Comparison of ENCODE assay signal across 21 cellular contexts in the genomic region with DNA sequence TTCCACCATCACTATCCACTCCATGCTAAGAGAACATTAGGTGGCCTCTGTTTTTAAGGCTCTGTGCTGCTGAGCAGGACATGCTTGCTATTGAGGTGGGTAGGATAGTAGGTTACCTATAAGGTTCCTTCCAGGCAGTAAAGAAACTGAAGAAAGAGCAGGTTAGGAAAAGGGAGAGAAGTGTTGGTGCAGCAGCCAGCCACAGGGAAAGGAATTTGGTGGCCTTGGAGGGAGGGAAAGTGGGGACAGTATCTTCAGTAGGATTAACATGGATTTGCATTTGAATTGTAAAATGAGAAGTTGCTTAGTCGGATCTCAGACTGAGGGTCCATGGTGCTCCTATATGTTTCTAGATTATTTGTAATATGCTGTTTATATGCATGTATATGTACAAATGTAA. TPM values are rescaled to one million over a fixed set of nuclear protein-coding genes. Genes with fewer than 3 reads are reported as not detected.
A peak's percentile ranks its signal among the peaks of the same experiment; 100 is the strongest.
DNase-seq lines count a peak whose midpoint lies in the region; ATAC-seq, FAIRE-seq and TF ChIP-seq lines count a peak whose summit lies in the region.
"Had no signal": no experiment of that assay in that cellular context is flagged by ENCODE, and none has a peak within 500 bp of the region (broad histone marks: within the 10 kb centered on the region; RNA-seq: fewer than 3 reads in every experiment).

No MANE protein-coding gene starts in this region.

- peak overlapping the region; percentile 21; the same call in 1 of the 2 replicates for H3K4me2 ChIP-seq in OCI-LY1 (ENCODE audit: low read length)
- no peak overlapping the region for H3K4me2 ChIP-seq in H1 (ENCODE audit: insufficient read depth in 1 of 2, low read depth in 2 of 2, low read length in 2 of 2)
- H3K4me2 ChIP-seq: SK-N-SH had no signal

- DNase-seq in activated T-cell treated with anti-CD3 and anti-CD28 coated beads, Interleukin-2, amount 50 U/mL, for 4 hours = no peak
- no peak for DNase-seq in activated T-cell treated with anti-CD3 and anti-CD28 coated beads for 4 hours
- DNase-seq in H1 (ENCODE audit: low read depth in 1 of 2, low spot score in 2 of 2) = no peak
- no peak for DNase-seq in stimulated activated effector memory CD8-positive, alpha-beta T cell treated with anti-CD3 and anti-CD28 coated beads, Interleukin-12 subunit alpha, Interleukin-12 subunit beta, amount 100 ng/mL, for 72 hours (ENCODE audit: low spot score in 2 of 2)
- no peak for DNase-seq in dermis blood vessel endothelial cell
- no peak for DNase-seq in MCF 10A (ENCODE audit: unreplicated experiment)
- DNase-seq in NK-92 (lab: John Stamatoyannopoulos, UW; ENCODE audit: unreplicated experiment) = no peak
- DNase-seq: ACHN; DND-41; effector CD8-positive, alpha-beta T cell; heart right ventricle; NCI-H1436; NCI-H2171 treated with DMSO at 0.1 percent for 48 hours; NCI-H748 treated with DMSO at 0.1 percent for 48 hours; SK-N-SH had no signal

- no peak overlapping the region for H3K18ac ChIP-seq in H1 (ENCODE audit: extremely low read depth, low read length)

- H3K4me3 Mint-ChIP-seq in activated T-cell treated with anti-CD3 and anti-CD28 coated beads, Interleukin-2, amount 50 U/mL, for 4 hours = peak overlapping the region; percentile 31
- peak overlapping the region; percentile 35 for H3K4me3 Mint-ChIP-seq in stimulated activated effector memory CD8-positive, alpha-beta T cell treated with anti-CD3 and anti-CD28 coated beads, Interleukin-12 subunit alpha, Interleukin-12 subunit beta, amount 100 ng/mL, for 72 hours
- H3K4me3 Mint-ChIP-seq in MCF 10A (ENCODE audit: unreplicated experiment) = no peak overlapping the region

- H3K9me3 ChIP-seq in OCI-LY1 (ENCODE audit: low read length) (no peaks in the 10 kb centered on the region), H1 (ENCODE audit: insufficient read depth in 2 of 2, low read depth in 1 of 2, low read length in 1 of 2) (no peaks in the 10 kb centered on the region)
- H3K9me3 ChIP-seq: heart right ventricle, Peyer's patch, SK-N-SH had no signal

- POLR2A ChIA-PET in H1 (lab: Charles Lee; ENCODE audit: partially characterized antibody) (no interaction called here), MCF 10A (lab: Yijun Ruan, JAX) (no interaction called here)

- H3K27me3 ChIP-seq in OCI-LY1 (ENCODE audit: insufficient read depth, low read length) (no peaks in the 10 kb centered on the region), H1 (replicated peaks in 1 of 4; ENCODE audit: control insufficient read depth in 3 of 4, extremely low read depth in 1 of 4, insufficient read depth in 3 of 4, low read length in 3 of 4) (no peaks in the 10 kb centered on the region)
- H3K27me3 ChIP-seq: cardiac muscle cell, heart right ventricle, Peyer's patch had no signal

- H3K56ac ChIP-seq in H1 (replicated peaks; ENCODE audit: insufficient read length, low read depth, low read length) = no peak overlapping the region

- H4K20me1 ChIP-seq in OCI-LY1 (ENCODE audit: insufficient read depth, low read length) (no peaks in the 10 kb centered on the region), H1 (replicated peaks in 1 of 2; ENCODE audit: control insufficient read depth in 1 of 2, insufficient read depth in 2 of 2, low read length in 2 of 2) (no peaks in the 10 kb centered on the region)

- no peaks in the 10 kb centered on the region for H3K79me2 ChIP-seq in OCI-LY1 (ENCODE audit: insufficient read depth, low read length)
- H3K79me2 ChIP-seq in H1 (ENCODE audit: control insufficient read depth in 1 of 2, insufficient read depth in 2 of 2, low read length in 2 of 2) = no peaks in the 10 kb centered on the region

- H3K36me3 ChIP-seq in OCI-LY1 (ENCODE audit: insufficient read depth, low read length) = no peaks in the 10 kb centered on the region
- no peaks in the 10 kb centered on the region for H3K36me3 ChIP-seq in H1 (ENCODE audit: control insufficient read depth in 2 of 4, insufficient read depth in 4 of 4, low read length in 3 of 4)
- H3K36me3 ChIP-seq: cardiac muscle cell, heart right ventricle, Peyer's patch had no signal

- CTCF ChIA-PET in H1 (lab: Charles Lee; ENCODE audit: partially characterized antibody) = interaction anchor here (0.8 to 3.9 kb wide), 7 partner anchors 11 to 292 kb away, joined by 3 to 20 read pairs (median 4); no protein-coding TSS in a partner anchor
- CTCF ChIA-PET in MCF 10A (lab: Yijun Ruan, JAX) = interaction anchor here (0.6 to 1.4 kb wide), 4 partner anchors 13 to 681 kb away, joined by 3 to 5 read pairs (median 4); no protein-coding TSS in a partner anchor

- no peak for TF ChIP-seq EP300 in H1 (IDR thresholded peaks at IDR 0.05; ENCODE audit: borderline replicate concordance in 1 of 2, low read depth in 2 of 2, low read length in 2 of 2)

- no peaks in the 10 kb centered on the region for H3K9me2 ChIP-seq in OCI-LY1 (ENCODE audit: low read depth, low read length)
- H3K9me2 ChIP-seq: SK-N-SH had no signal

- no peaks in the 10 kb centered on the region for H3K27me3 Mint-ChIP-seq in activated T-cell treated with anti-CD3 and anti-CD28 coated beads, Interleukin-2, amount 50 U/mL, for 4 hours (ENCODE audit: low read depth)
- no peaks in the 10 kb centered on the region for H3K27me3 Mint-ChIP-seq in MCF 10A (ENCODE audit: insufficient read depth, unreplicated experiment)

- H2AFZ ChIP-seq in OCI-LY1 (ENCODE audit: low read length) (peak overlapping the region; percentile 62; the same call in 1 of the 2 replicates), H1 (ENCODE audit: low read length) (no peak overlapping the region)

- no peak for TF ChIP-seq POLR2A in H1 (IDR thresholded peaks at IDR 0.05; ENCODE audit: control extremely low read depth in 1 of 2, low read depth in 2 of 2, low read length in 2 of 2)

- no peaks in the 10 kb centered on the region for H3K9me3 Mint-ChIP-seq in activated T-cell treated with anti-CD3 and anti-CD28 coated beads, Interleukin-2, amount 50 U/mL, for 4 hours
- no peaks in the 10 kb centered on the region for H3K9me3 Mint-ChIP-seq in stimulated activated effector memory CD8-positive, alpha-beta T cell treated with anti-CD3 and anti-CD28 coated beads, Interleukin-12 subunit alpha, Interleukin-12 subunit beta, amount 100 ng/mL, for 72 hours
- no peaks in the 10 kb centered on the region for H3K9me3 Mint-ChIP-seq in MCF 10A (ENCODE audit: unreplicated experiment)

- no peak overlapping the region for H3K4ac ChIP-seq in H1 (replicated peaks; ENCODE audit: insufficient read length, low read depth, low read length)

- no peak for TF ChIP-seq RAD21 in H1 (IDR thresholded peaks at IDR 0.05 in 1 of 2, conservative IDR thresholded peaks at IDR 0.05 in 1 of 2; ENCODE audit: low read depth in 2 of 2, low read length in 2 of 2)

- H3K27ac ChIP-seq in OCI-LY1 (ENCODE audit: low read depth, low read length, poor library complexity, severe bottlenecking) (no peak overlapping the region), H1 (ENCODE audit: low read depth, low read length) (no peak overlapping the region)
- H3K27ac ChIP-seq: cardiac muscle cell, Peyer's patch had no signal

- H3K4me1 ChIP-seq in OCI-LY1 (ENCODE audit: insufficient read depth, low read length, severe bottlenecking) (peaks cover 14% of the 10 kb centered on the region), H1 (replicated peaks in 1 of 4; ENCODE audit: control insufficient read depth in 3 of 4, insufficient read depth in 4 of 4, low read length in 3 of 4) (peaks cover 0 to 3% (median 0%) of the 10 kb centered on the region in 4 experiments; a peak in 3 of 7 replicates)
- H3K4me1 ChIP-seq: Peyer's patch had no signal

- H3K36me3 Mint-ChIP-seq in activated T-cell treated with anti-CD3 and anti-CD28 coated beads, Interleukin-2, amount 50 U/mL, for 4 hours (ENCODE audit: insufficient read depth) = no peaks in the 10 kb centered on the region
- H3K36me3 Mint-ChIP-seq in stimulated activated effector memory CD8-positive, alpha-beta T cell treated with anti-CD3 and anti-CD28 coated beads, Interleukin-12 subunit alpha, Interleukin-12 subunit beta, amount 100 ng/mL, for 72 hours = no peaks in the 10 kb centered on the region
- no peaks in the 10 kb centered on the region for H3K36me3 Mint-ChIP-seq in MCF 10A (ENCODE audit: insufficient read depth, unreplicated experiment)

- H2BK5ac ChIP-seq in H1 (ENCODE audit: low read depth, low read length) = no peak overlapping the region

- no peak overlapping the region for H3K23ac ChIP-seq in H1 (ENCODE audit: insufficient read length)

- intact Hi-C loops in MCF 10A (cut with micrococcal nuclease) = no loop called here

- no peak overlapping the region for H2BK12ac ChIP-seq in H1 (ENCODE audit: low read depth, low read length)

- peak; percentile 7 for FAIRE-seq in H1 (lab: Jason Lieb, UNC)
- FAIRE-seq: keratinocyte had no signal

- H2BK20ac ChIP-seq in H1 (ENCODE audit: low read length) = no peak overlapping the region

- H3K14ac ChIP-seq in H1 (ENCODE audit: insufficient read length) = no peak overlapping the region

- H2BK120ac ChIP-seq in H1 (replicated peaks; ENCODE audit: low read depth, low read length) = no peak overlapping the region

- H3F3A ChIP-seq in OCI-LY1 (ENCODE audit: insufficient read depth, low read length) = no peaks in the 10 kb centered on the region

- peaks cover 21% of the 10 kb centered on the region for H3K4me1 Mint-ChIP-seq in activated T-cell treated with anti-CD3 and anti-CD28 coated beads, Interleukin-2, amount 50 U/mL, for 4 hours (ENCODE audit: low read depth)
- H3K4me1 Mint-ChIP-seq in stimulated activated effector memory CD8-positive, alpha-beta T cell treated with anti-CD3 and anti-CD28 coated beads, Interleukin-12 subunit alpha, Interleukin-12 subunit beta, amount 100 ng/mL, for 72 hours = peaks cover 13% of the 10 kb centered on the region
- peaks cover 5% of the 10 kb centered on the region for H3K4me1 Mint-ChIP-seq in MCF 10A (ENCODE audit: insufficient read depth, unreplicated experiment)

- H3K9ac ChIP-seq in OCI-LY1 (ENCODE audit: low read length) = no peak overlapping the region
- H3K9ac ChIP-seq in H1 (replicated peaks in 1 of 4; ENCODE audit: extremely low read depth in 1 of 4, low read depth in 3 of 4, low read length in 3 of 4) = no peak overlapping the region
- H3K9ac ChIP-seq: SK-N-SH had no signal

- no peak overlapping the region for H2BK15ac ChIP-seq in H1 (ENCODE audit: low read length)

- ATAC-seq in activated T-cell treated with anti-CD3 and anti-CD28 coated beads, Interleukin-2, amount 50 U/mL, for 4 hours = no peak
- no peak for ATAC-seq in stimulated activated effector memory CD8-positive, alpha-beta T cell treated with anti-CD3 and anti-CD28 coated beads, Interleukin-12 subunit alpha, Interleukin-12 subunit beta, amount 100 ng/mL, for 72 hours

- no peak overlapping the region for H4K91ac ChIP-seq in H1 (replicated peaks; ENCODE audit: insufficient read length, low read length)

- H2AK5ac ChIP-seq in H1 (ENCODE audit: low read depth, low read length) = no peak overlapping the region

- no peak overlapping the region for H4K5ac ChIP-seq in H1 (ENCODE audit: insufficient read length, low read depth, low read length)

- no peak overlapping the region for H4K8ac ChIP-seq in H1 (ENCODE audit: extremely low read depth, insufficient read depth, low read length)

- H3K4me3 ChIP-seq in OCI-LY1 (ENCODE audit: low read depth, low read length, poor library complexity, severe bottlenecking) (peak overlapping the region; percentile 5), H1 (ENCODE audit: extremely low read depth in 1 of 4, insufficient read depth in 2 of 4, low read depth in 3 of 4, low read length in 4 of 4) (no peak overlapping the region)
- H3K4me3 ChIP-seq: cardiac muscle cell, heart right ventricle, Peyer's patch had no signal

- BruUV-seq in MCF 10A (replicated peaks; lab: Mats Ljungman, UMichigan) = no TSS peak

- no peaks in the 10 kb centered on the region for H3K23me2 ChIP-seq in H1 (ENCODE audit: low read depth, low read length)

- no peak for TF ChIP-seq CTCF in OCI-LY1 (IDR thresholded peaks at IDR 0.05; ENCODE audit: low read length)
- TF ChIP-seq CTCF in H1 (IDR thresholded peaks at IDR 0.05; ENCODE audit: control extremely low read depth in 1 of 3, insufficient read depth in 1 of 3, low read depth in 1 of 3, low read length in 3 of 3) = no peak
- no peak for TF ChIP-seq CTCF in MCF 10A (IDR thresholded peaks at IDR 0.05; ENCODE audit: unreplicated experiment)

- H3K79me1 ChIP-seq in H1 (ENCODE audit: low read depth, low read length) = no peaks in the 10 kb centered on the region; the same call in 1 of the 2 replicates

- peak overlapping the region; percentile 89 for H3K27ac Mint-ChIP-seq in stimulated activated effector memory CD8-positive, alpha-beta T cell treated with anti-CD3 and anti-CD28 coated beads, Interleukin-12 subunit alpha, Interleukin-12 subunit beta, amount 100 ng/mL, for 72 hours
- no peak overlapping the region for H3K27ac Mint-ChIP-seq in MCF 10A (ENCODE audit: low read depth, unreplicated experiment)

- 40% methylated on average over 1 of the region's 1 CpG; no CpG with 5 or more reads in 1 of the 2 experiments for WGBS in H1 (ENCODE audit: extremely low coverage in 1 of 2, insufficient coverage in 1 of 2, insufficient read length in 1 of 2, insufficient replicate concordance in 2 of 2, low coverage in 1 of 2, low lambda C conversion rate in 2 of 2, missing lambda C conversion rate in 1 of 2), 2 experiments

RNA-seq across cellular contexts. Expression of gene OLFML1, which starts 49.2 kb away (rescaled TPM):
- not detected for total RNA-seq in activated T-cell treated with anti-CD3 and anti-CD28 coated beads, Interleukin-2, amount 50 U/mL, for 4 hours
- 0.24 TPM in 1 of 2 replicates, not detected in the other for total RNA-seq in H1 (2021; fragmentation: NEBNext Ultra II Directional; extraction: Animal tissue kit (Norgen Biotek cat#: 25700))
- polyA plus RNA-seq in H1 (2011; rRNA removed) = 0.03 TPM in 1 of 2 replicates, not detected in the other
- not detected for polyA plus RNA-seq in H1 (2011; cell fraction: cytosol; rRNA removed)
- polyA plus RNA-seq in H1 (2011; cell fraction: nucleus; rRNA removed) = not detected
- 0.11 to 0.28 TPM (median 0.19 TPM) in 4 replicates for polyA plus RNA-seq in H1 (2012, experiment 1 of 2)
- polyA plus RNA-seq in H1 (2012, experiment 2 of 2) = not detected
- 0.08 TPM for polyA plus RNA-seq in H1 (2013, experiment 1 of 2)
- polyA plus RNA-seq in H1 (2013, experiment 2 of 2) = 0.07 TPM
- 0.22 and 0.27 TPM in 2 replicates for polyA minus RNA-seq in H1 (2011; rRNA and poly(A)+ RNA removed)
- not detected for polyA minus RNA-seq in H1 (2011; cell fraction: cytosol; rRNA and poly(A)+ RNA removed)
- polyA minus RNA-seq in H1 (2011; cell fraction: nucleus; rRNA and poly(A)+ RNA removed) = 0.20 TPM
- 0.65 TPM in 1 of 2 replicates, not detected in the other for total RNA-seq in dermis blood vessel endothelial cell
- not detected in 2 replicates for total RNA-seq in MCF 10A (2022)
- total RNA-seq: HT1080, LHCN-M2 had no signal
- polyA plus RNA-seq: keratinocyte, SK-N-SH had no signal
